ENCODE assay signal across 14 cellular contexts in the genomic region with DNA sequence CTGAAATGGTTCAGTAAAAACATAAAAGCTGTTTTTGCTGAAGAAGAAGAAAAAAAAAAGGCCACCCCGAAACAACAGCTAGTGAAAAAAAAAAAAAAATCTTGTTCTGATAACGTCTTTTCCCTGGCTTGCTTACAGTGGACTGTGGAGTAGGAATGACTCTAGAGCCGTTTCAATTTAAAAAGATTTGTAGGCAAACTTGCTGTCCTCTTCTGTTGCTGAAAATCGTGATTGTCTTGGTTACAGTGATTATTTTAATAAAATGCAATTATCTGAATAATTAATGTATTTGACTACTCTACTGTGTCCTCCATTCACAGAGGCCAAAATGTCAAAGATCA.
DNase-seq lines count a peak whose midpoint lies in the region; ATAC-seq and TF ChIP-seq lines count a peak whose summit lies in the region.
"Had no signal": no experiment of that assay in that cellular context is flagged by ENCODE, and none has a peak within 500 bp of the region (broad histone marks: within the 10 kb centered on the region; RNA-seq: fewer than 3 reads in every experiment).

No MANE protein-coding gene starts in this region.

- no peaks in the 10 kb centered on the region for H4K20me1 ChIP-seq in mammary epithelial cell (ENCODE audit: insufficient read depth, low read length)

- H3K27ac ChIP-seq in breast epithelium (peak overlapping the region; percentile 32 to 51), mammary epithelial cell (ENCODE audit: insufficient read depth, low read depth, low read length) (no peak overlapping the region), layer of hippocampus (ENCODE audit: low read depth, low read length) (peak overlapping the region; percentile 32)
- H3K27ac ChIP-seq in CD8-positive, alpha-beta memory T cell (ENCODE audit: low read depth, low read length): no peak overlapping the region

- POLR2A ChIA-PET in CD8-positive, alpha-beta memory T cell (lab: Charles Lee): no interaction called here

- TF ChIP-seq POLR2A in breast epithelium (IDR thresholded peaks at IDR 0.05): no peak

- no TSS peak for BruUV-seq in mammary epithelial cell (replicated peaks; lab: Mats Ljungman, UMichigan)

- H3K36me3 ChIP-seq in breast epithelium (no peaks in the 10 kb centered on the region), mammary epithelial cell (ENCODE audit: insufficient read depth, low read length) (no peaks in the 10 kb centered on the region)
- H3K36me3 ChIP-seq in CD8-positive, alpha-beta memory T cell (ENCODE audit: insufficient read depth, low read length): no peaks in the 10 kb centered on the region

- no peak overlapping the region for H2AFZ ChIP-seq in mammary epithelial cell (ENCODE audit: low read depth, low read length)

- DNase-seq in breast epithelium (ENCODE audit: low spot score in 2 of 2) (no peak), mammary epithelial cell (no peak), sciatic nerve (ENCODE audit: low spot score) (no peak)
- DNase-seq in CD8-positive, alpha-beta memory T cell: no peak
- no peak for DNase-seq in activated CD4-positive, alpha-beta T cell treated with anti-CD3 and anti-CD28 coated beads, Interleukin-2, amount 50 U/mL, for 1 hour
- DNase-seq in activated CD8-positive, alpha-beta memory T cell treated with anti-CD3 and anti-CD28 coated beads, Interleukin-2, amount 10 ng/mL, durations not matched to agents 7 days and 5 days: no peak
- DNase-seq: GF-D8; mesendoderm; MM.1S; stimulated activated CD4-positive, alpha-beta T cell treated with anti-CD3 and anti-CD28 coated beads, Interleukin-2, amount 100 ng/mL, for 24 hours; stimulated activated CD8-positive, alpha-beta memory T cell treated with anti-CD3 and anti-CD28 coated beads, Interleukin-4, amount 100 ng/mL, for 48 hours had no signal

- CTCF ChIA-PET in mammary epithelial cell (lab: Charles Lee; ENCODE audit: low non-redundant PET): no interaction called here
- CTCF ChIA-PET in CD8-positive, alpha-beta memory T cell (lab: Charles Lee): no interaction called here
- CTCF ChIA-PET in activated CD8-positive, alpha-beta memory T cell treated with anti-CD3 and anti-CD28 coated beads, Interleukin-2, amount 10 ng/mL, durations not matched to agents 7 days and 5 days (lab: Charles Lee): interaction anchor here (0.7 kb wide), 1 partner anchor 105 kb away, joined by 3 read pairs; no protein-coding TSS in a partner anchor

- no peak for TF ChIP-seq CTCF in breast epithelium (IDR thresholded peaks at IDR 0.05)
- TF ChIP-seq CTCF in mammary epithelial cell (conservative IDR thresholded peaks at IDR 0.05 in 1 of 2, IDR thresholded peaks at IDR 0.05 in 1 of 2; ENCODE audit: extremely low read depth in 1 of 2, insufficient read depth in 1 of 2, low read depth in 1 of 2, low read length in 2 of 2): no peak

- H3K4me3 ChIP-seq in breast epithelium: peak overlapping the region in 1 of 3 donors; percentile 2
- H3K4me3 ChIP-seq in mammary epithelial cell (replicated peaks in 1 of 3; ENCODE audit: insufficient read depth in 1 of 3, low read depth in 2 of 3, low read length in 3 of 3): no peak overlapping the region
- H3K4me3 ChIP-seq in CD8-positive, alpha-beta memory T cell (ENCODE audit: low read length): no peak overlapping the region

- H3K4me2 ChIP-seq in mammary epithelial cell (ENCODE audit: insufficient read depth, low read depth, low read length): no peak overlapping the region

- no peak overlapping the region for H3K4me3 Mint-ChIP-seq in CD8-positive, alpha-beta memory T cell
- no peak overlapping the region for H3K4me3 Mint-ChIP-seq in activated CD8-positive, alpha-beta memory T cell treated with anti-CD3 and anti-CD28 coated beads, Interleukin-2, amount 10 ng/mL, durations not matched to agents 7 days and 5 days
- H3K4me3 Mint-ChIP-seq: activated naive CD4-positive, alpha-beta T cell treated with anti-CD3 and anti-CD28 coated beads, Interleukin-2, amount 50 U/mL, for 24 hours had no signal

- ATAC-seq in sciatic nerve (peak; percentile 81), GM18520 (IDR thresholded peaks at IDR 0.05; ENCODE audit: unreplicated experiment) (no peak)
- ATAC-seq in activated CD8-positive, alpha-beta memory T cell treated with anti-CD3 and anti-CD28 coated beads, Interleukin-2, amount 10 ng/mL, durations not matched to agents 7 days and 5 days: no peak

- H3K9me3 ChIP-seq in breast epithelium (no peaks in the 10 kb centered on the region), mammary epithelial cell (replicated peaks; ENCODE audit: insufficient read depth, low read length) (no peaks in the 10 kb centered on the region)
- H3K9me3 ChIP-seq in CD8-positive, alpha-beta memory T cell (ENCODE audit: low read length): no peaks in the 10 kb centered on the region

- intact Hi-C loops in breast epithelium (cut with DNase I; ENCODE audit: low total_unique reads): no loop called here
- intact Hi-C loops in mammary epithelial cell (cut with micrococcal nuclease): no loop called here
- intact Hi-C loops in sciatic nerve (cut with DNase I): no loop called here

- H3K4me1 Mint-ChIP-seq in CD8-positive, alpha-beta memory T cell: no peaks in the 10 kb centered on the region
- H3K4me1 Mint-ChIP-seq in activated CD8-positive, alpha-beta memory T cell treated with anti-CD3 and anti-CD28 coated beads, Interleukin-2, amount 10 ng/mL, durations not matched to agents 7 days and 5 days: no peaks in the 10 kb centered on the region
- H3K4me1 Mint-ChIP-seq: activated naive CD4-positive, alpha-beta T cell treated with anti-CD3 and anti-CD28 coated beads, Interleukin-2, amount 50 U/mL, for 24 hours had no signal

- H3K4me1 ChIP-seq in breast epithelium (no peaks in the 10 kb centered on the region), mammary epithelial cell (ENCODE audit: insufficient read depth, low read length) (no peaks in the 10 kb centered on the region)
- H3K4me1 ChIP-seq in CD8-positive, alpha-beta memory T cell (ENCODE audit: insufficient read depth, low read length): no peaks in the 10 kb centered on the region

- dilution Hi-C loops in mammary epithelial cell (cut with HindIII; ENCODE audit: low sequenced_read_pairs): no loop called here

- H3K9ac ChIP-seq in mammary epithelial cell (ENCODE audit: insufficient read depth, low read length): no peak overlapping the region

- in situ Hi-C loops in mammary epithelial cell (cut with MboI; ENCODE audit: low sequenced_read_pairs in 2 of 2): no loop called here

- WGBS in mammary epithelial cell (ENCODE audit: low coverage, missing lambda C conversion rate): 11% methylated on average over 4 of the region's 4 CpGs

- H3K36me3 Mint-ChIP-seq in CD8-positive, alpha-beta memory T cell: peaks cover 0 to 10% (median 2%) of the 10 kb centered on the region in 3 donors
- no peaks in the 10 kb centered on the region for H3K36me3 Mint-ChIP-seq in activated CD8-positive, alpha-beta memory T cell treated with anti-CD3 and anti-CD28 coated beads, Interleukin-2, amount 10 ng/mL, durations not matched to agents 7 days and 5 days
- H3K36me3 Mint-ChIP-seq: activated naive CD4-positive, alpha-beta T cell treated with anti-CD3 and anti-CD28 coated beads, Interleukin-2, amount 50 U/mL, for 24 hours had no signal

- no peaks in the 10 kb centered on the region for H3K27me3 Mint-ChIP-seq in CD8-positive, alpha-beta memory T cell
- no peaks in the 10 kb centered on the region for H3K27me3 Mint-ChIP-seq in activated CD8-positive, alpha-beta memory T cell treated with anti-CD3 and anti-CD28 coated beads, Interleukin-2, amount 10 ng/mL, durations not matched to agents 7 days and 5 days
- H3K27me3 Mint-ChIP-seq: activated naive CD4-positive, alpha-beta T cell treated with anti-CD3 and anti-CD28 coated beads, Interleukin-2, amount 50 U/mL, for 24 hours had no signal

- H3K9me3 Mint-ChIP-seq in CD8-positive, alpha-beta memory T cell: no peaks in the 10 kb centered on the region
- H3K9me3 Mint-ChIP-seq in activated CD8-positive, alpha-beta memory T cell treated with anti-CD3 and anti-CD28 coated beads, Interleukin-2, amount 10 ng/mL, durations not matched to agents 7 days and 5 days (ENCODE audit: low read depth): no peaks in the 10 kb centered on the region
- H3K9me3 Mint-ChIP-seq: activated naive CD4-positive, alpha-beta T cell treated with anti-CD3 and anti-CD28 coated beads, Interleukin-2, amount 50 U/mL, for 24 hours had no signal

- H3K27me3 ChIP-seq in breast epithelium: no peaks in the 10 kb centered on the region
- H3K27me3 ChIP-seq in mammary epithelial cell (ENCODE audit: insufficient read depth, low read length): no peaks in the 10 kb centered on the region
- no peaks in the 10 kb centered on the region for H3K27me3 ChIP-seq in layer of hippocampus (ENCODE audit: control insufficient read depth, insufficient read depth, low read length)
- no peaks in the 10 kb centered on the region for H3K27me3 ChIP-seq in CD8-positive, alpha-beta memory T cell (ENCODE audit: insufficient read depth, low read length, poor library complexity, severe bottlenecking)

- no peaks in the 10 kb centered on the region for H3K79me2 ChIP-seq in mammary epithelial cell (ENCODE audit: insufficient read depth, low read length)

- H3K27ac Mint-ChIP-seq in CD8-positive, alpha-beta memory T cell: no peak overlapping the region
- H3K27ac Mint-ChIP-seq in activated CD8-positive, alpha-beta memory T cell treated with anti-CD3 and anti-CD28 coated beads, Interleukin-2, amount 10 ng/mL, durations not matched to agents 7 days and 5 days: no peak overlapping the region
- H3K27ac Mint-ChIP-seq: activated naive CD4-positive, alpha-beta T cell treated with anti-CD3 and anti-CD28 coated beads, Interleukin-2, amount 50 U/mL, for 24 hours had no signal

Comparison
In these comparisons a context has a peak if more than half of its experiments do, and no peak if none do; other contexts are left out.
1. H3K27ac ChIP-seq: peak in breast epithelium (2 of 2) and layer of hippocampus (single experiment); none in mammary epithelial cell (single experiment) and CD8-positive, alpha-beta memory T cell (single experiment).